Comparison of ENCODE assay signal across 9 cellular contexts in genomic region chr12:93785262-93786010, GRCh38.
DNase-seq lines count a peak whose midpoint lies in the region; ATAC-seq and TF ChIP-seq lines count a peak whose summit lies in the region.
"Had no signal": no experiment of that assay in that cellular context is flagged by ENCODE, and none has a peak within 500 bp of the region (broad histone marks: within the 10 kb centered on the region; RNA-seq: fewer than 3 reads in every experiment).

No MANE protein-coding gene starts in this region.

- H3K36me3 Mint-ChIP-seq in Caco-2 (ENCODE audit: insufficient read depth, unreplicated experiment): peaks cover 7% of the 10 kb centered on the region
- peaks cover 16% of the 10 kb centered on the region for H3K36me3 Mint-ChIP-seq in activated naive CD4-positive, alpha-beta T cell treated with anti-CD3 and anti-CD28 coated beads, Interleukin-2, amount 10 ng/mL, durations not matched to agents 7 days and 5 days

- H3K9me3 Mint-ChIP-seq in Caco-2 (ENCODE audit: unreplicated experiment): no peaks in the 10 kb centered on the region
- peaks cover 9% of the 10 kb centered on the region for H3K9me3 Mint-ChIP-seq in activated naive CD4-positive, alpha-beta T cell treated with anti-CD3 and anti-CD28 coated beads, Interleukin-2, amount 10 ng/mL, durations not matched to agents 7 days and 5 days

- no peaks in the 10 kb centered on the region for H3K9me3 ChIP-seq in Caco-2
- H3K9me3 ChIP-seq in heart right ventricle: no peaks in the 10 kb centered on the region
- no peaks in the 10 kb centered on the region for H3K9me3 ChIP-seq in sigmoid colon
- H3K9me3 ChIP-seq: neutrophil had no signal

- no peak for TF ChIP-seq POLR2A in sigmoid colon (IDR thresholded peaks at IDR 0.05)

- H3K27ac Mint-ChIP-seq in Caco-2 (ENCODE audit: unreplicated experiment): peak overlapping the region; percentile 78
- peak overlapping the region; percentile 84 for H3K27ac Mint-ChIP-seq in activated naive CD4-positive, alpha-beta T cell treated with anti-CD3 and anti-CD28 coated beads, Interleukin-2, amount 10 ng/mL, durations not matched to agents 7 days and 5 days

- peaks cover 24% of the 10 kb centered on the region for H3K4me1 Mint-ChIP-seq in Caco-2 (ENCODE audit: low read depth, unreplicated experiment)
- H3K4me1 Mint-ChIP-seq in activated naive CD4-positive, alpha-beta T cell treated with anti-CD3 and anti-CD28 coated beads, Interleukin-2, amount 10 ng/mL, durations not matched to agents 7 days and 5 days: peaks cover 71% of the 10 kb centered on the region

- peak overlapping the region; percentile 44 for H3K4me3 Mint-ChIP-seq in Caco-2 (ENCODE audit: unreplicated experiment)
- peak overlapping the region; percentile 17 for H3K4me3 Mint-ChIP-seq in activated naive CD4-positive, alpha-beta T cell treated with anti-CD3 and anti-CD28 coated beads, Interleukin-2, amount 10 ng/mL, durations not matched to agents 7 days and 5 days

- 36 to 40% methylated on average over 8 of the region's 8 CpGs for WGBS in heart right ventricle, 2 donors
- WGBS in sigmoid colon, 2 donors: 73 to 76% methylated on average over 8 of the region's 8 CpGs

- CTCF ChIA-PET in Caco-2 (lab: Charles Lee): interaction anchor here (0.6 to 1.4 kb wide), 3 partner anchors 19 to 317 kb away, joined by 3 to 9 read pairs (median 4); no protein-coding TSS in a partner anchor
- CTCF ChIA-PET in activated naive CD4-positive, alpha-beta T cell treated with anti-CD3 and anti-CD28 coated beads, Interleukin-2, amount 10 ng/mL, durations not matched to agents 7 days and 5 days (lab: Charles Lee): interaction anchor here (1.2 to 2.6 kb wide), 4 partner anchors 18 to 316 kb away, joined by 4 to 15 read pairs (median 6); no protein-coding TSS in a partner anchor

- ATAC-seq in heart right ventricle (peak; percentile 86 to 98 (median 90)), GM19324 (IDR thresholded peaks at IDR 0.05; ENCODE audit: low FRiP score, unreplicated experiment) (no peak)

- TSS peak; percentile 53 for BruUV-seq in Caco-2 (replicated peaks; lab: Mats Ljungman, UMichigan)

- intact Hi-C loops in Caco-2 (cut with micrococcal nuclease; ENCODE audit: unreplicated experiment) (no loop called here), heart right ventricle (cut with DNase I) (loop anchor here in 1 of 10 donors (2.0 kb wide), 1 partner anchor 29 kb away; no protein-coding TSS in a partner anchor), sigmoid colon (cut with DNase I) (no loop called here)

- H3K4me3 ChIP-seq in Caco-2 (ENCODE audit: low read depth, low read length) (no peak overlapping the region), heart right ventricle (peak overlapping the region in 1 of 10 donors; percentile 12), sigmoid colon (no peak overlapping the region)

- no peaks in the 10 kb centered on the region for H3K27me3 Mint-ChIP-seq in Caco-2 (ENCODE audit: insufficient read depth, unreplicated experiment)
- H3K27me3 Mint-ChIP-seq in activated naive CD4-positive, alpha-beta T cell treated with anti-CD3 and anti-CD28 coated beads, Interleukin-2, amount 10 ng/mL, durations not matched to agents 7 days and 5 days: no peaks in the 10 kb centered on the region

- POLR2A ChIA-PET in Caco-2 (lab: Charles Lee): interaction anchor here (0.7 kb wide), 1 partner anchor 19 kb away, joined by 4 read pairs; no protein-coding TSS in a partner anchor

- no peak for TF ChIP-seq CTCF in Caco-2 (IDR thresholded peaks at IDR 0.05; ENCODE audit: insufficient read depth in 1 of 2, low read depth in 1 of 2, low read length in 1 of 2, severe bottlenecking in 1 of 2, unreplicated experiment in 1 of 2)
- no peak for TF ChIP-seq CTCF in heart right ventricle (IDR thresholded peaks at IDR 0.05)
- TF ChIP-seq CTCF in sigmoid colon (IDR thresholded peaks at IDR 0.05): no peak

- H3K36me3 ChIP-seq in Caco-2 (ENCODE audit: control insufficient read depth, insufficient read depth, low read length) (no peaks in the 10 kb centered on the region), heart right ventricle (no peaks in the 10 kb centered on the region), sigmoid colon (no peaks in the 10 kb centered on the region)
- H3K36me3 ChIP-seq: neutrophil had no signal

- H3K27me3 ChIP-seq in Caco-2 (replicated peaks; ENCODE audit: control insufficient read depth, insufficient read depth, low read length) (no peaks in the 10 kb centered on the region), heart right ventricle (no peaks in the 10 kb centered on the region), sigmoid colon (no peaks in the 10 kb centered on the region)
- H3K27me3 ChIP-seq: neutrophil had no signal

- H3K27ac ChIP-seq in heart right ventricle: peak overlapping the region; percentile 39 to 91 (median 84)
- H3K27ac ChIP-seq in sigmoid colon: peak overlapping the region; percentile 72 to 89 (median 80)
- H3K27ac ChIP-seq: neutrophil had no signal

- H3K4me1 ChIP-seq in Caco-2 (peaks cover 34% of the 10 kb centered on the region), heart right ventricle (peaks cover 14 to 58% (median 49%) of the 10 kb centered on the region in 9 donors), sigmoid colon (peaks cover 0 to 68% (median 53%) of the 10 kb centered on the region in 4 donors)

- DNase-seq in Caco-2: peak; percentile 58 to 73
- peak; percentile 25 for DNase-seq in NCI-H69 (lab: John Stamatoyannopoulos, UW)
- DNase-seq in activated naive CD4-positive, alpha-beta T cell treated with anti-CD3 and anti-CD28 coated beads, Interleukin-2, amount 10 ng/mL, durations not matched to agents 7 days and 5 days: peak; percentile 62
- DNase-seq in heart right ventricle: peak in 1 of 2 donors; percentile 64
- peak; percentile 82 for DNase-seq in sigmoid colon
- DNase-seq in NCI-H774 (lab: John Stamatoyannopoulos, UW): no peak
- no peak for DNase-seq in inferior parietal cortex (ENCODE audit: extremely low spot score)

- peak in 2 of 4 donors; percentile 72 to 76 for TF ChIP-seq EP300 in sigmoid colon (IDR thresholded peaks at IDR 0.05)

Comparison
In these comparisons a context has a peak if more than half of its experiments do, and no peak if none do; other contexts are left out.
1. DNase-seq: peak in Caco-2 (2 of 2), NCI-H69 (single experiment), activated naive CD4-positive, alpha-beta T cell treated with anti-CD3 and anti-CD28 coated beads, Interleukin-2, amount 10 ng/mL, durations not matched to agents 7 days and 5 days (single experiment) and sigmoid colon (single experiment); none in NCI-H774 (single experiment) and inferior parietal cortex (single experiment).